8 cellular contexts compared by ENCODE assay signal in the genomic region with DNA sequence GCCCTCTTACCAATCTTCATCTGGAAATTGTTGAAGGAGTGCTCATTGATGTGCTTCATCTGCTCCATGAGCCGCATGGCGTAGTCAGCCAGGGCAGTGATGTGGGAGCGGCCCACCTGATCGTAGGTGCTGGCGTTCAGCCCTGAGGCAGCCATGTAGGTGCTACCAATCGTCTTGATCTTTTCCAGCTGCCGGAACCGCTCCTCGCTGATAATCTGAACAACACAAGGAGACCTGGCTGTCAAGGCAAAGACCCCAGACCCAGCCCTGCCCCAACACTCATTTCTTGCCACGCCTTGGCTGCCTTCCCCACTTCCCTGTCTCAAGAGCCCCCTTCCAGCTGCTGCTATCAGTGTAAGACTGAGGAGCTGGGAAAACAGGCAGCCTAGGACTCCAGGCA.
"Had no signal": no experiment of that assay in that cellular context is flagged by ENCODE, and none has a peak within 500 bp of the region (broad histone marks: within the 10 kb centered on the region; RNA-seq: fewer than 3 reads in every experiment).

No MANE protein-coding gene starts in this region.

- H3K4me3 ChIP-seq: GM23248, HAP-1, K562 had no signal

- H3K27ac Mint-ChIP-seq: HFFc6 had no signal

- H3K4me3 Mint-ChIP-seq: HFFc6 had no signal

- H3K9me3 ChIP-seq: HAP-1 had no signal

- H3K27ac ChIP-seq: GM23248 had no signal

- H3K4me1 ChIP-seq: HAP-1 had no signal

- H2AFZ ChIP-seq: GM23248 had no signal

- DNase-seq: GM23248, GOT3, H7, HFFc6, IMR-90 had no signal

- H3K9me3 Mint-ChIP-seq: HFFc6 had no signal

- ATAC-seq: HCT116, K562 had no signal
